ENCODE assay signal across 1 cellular context in genomic region chr7:101814081-101814995, GRCh38.
TF ChIP-seq lines count a peak whose summit lies in the region.

No MANE protein-coding gene starts in this region.

TF ChIP-seq in HepG2, 621 proteins besides CTCF, POLR2A, EP300 and RAD21 (continued from another document):
- TF ChIP-seq ZBTB40 (IDR thresholded peaks at IDR 0.05) (no peak), ZBTB40 (CRISPR knock-in tag; IDR thresholded peaks at IDR 0.05) (no peak), SMAD9 (CRISPR knock-in tag; IDR thresholded peaks at IDR 0.05) (no peak), ZNF782 (CRISPR knock-in tag; IDR thresholded peaks at IDR 0.05; ENCODE audit: borderline replicate concordance) (no peak), KDM5B (CRISPR knock-in tag; IDR thresholded peaks at IDR 0.05; ENCODE audit: borderline replicate concordance) (peak; percentile 50; the same call in 1 of the 2 replicates), ZNF879 (CRISPR knock-in tag; IDR thresholded peaks at IDR 0.05) (no peak), RAD51 (IDR thresholded peaks at IDR 0.05; ENCODE audit: borderline replicate concordance) (no peak), NFE2L1 (CRISPR knock-in tag; IDR thresholded peaks at IDR 0.05; ENCODE audit: borderline replicate concordance) (no peak), YEATS4 (CRISPR knock-in tag; IDR thresholded peaks at IDR 0.05; ENCODE audit: borderline replicate concordance) (peak; percentile 46; the same call in 1 of the 2 replicates), RCOR2 (CRISPR knock-in tag; IDR thresholded peaks at IDR 0.05) (no peak), ZNF253 (CRISPR knock-in tag; IDR thresholded peaks at IDR 0.05; ENCODE audit: borderline replicate concordance) (0 out of 2 replicates have a peak, but pooled peaks have one; percentile 42), ELF1 (CRISPR knock-in tag; IDR thresholded peaks at IDR 0.05) (no peak), ZKSCAN5 (CRISPR knock-in tag; IDR thresholded peaks at IDR 0.05) (no peak), TCF7L2 (IDR thresholded peaks at IDR 0.05; ENCODE audit: low read depth, low read length) (no peak), HOXA9 (CRISPR knock-in tag; IDR thresholded peaks at IDR 0.05; ENCODE audit: borderline replicate concordance) (peak; percentile 79; the same call in 1 of the 2 replicates), NCOA1 (CRISPR knock-in tag; IDR thresholded peaks at IDR 0.05) (no peak), HES4 (CRISPR knock-in tag; IDR thresholded peaks at IDR 0.05; ENCODE audit: borderline replicate concordance) (peak; percentile 54; the same call in 1 of the 2 replicates), ZNF510 (CRISPR knock-in tag; IDR thresholded peaks at IDR 0.05; ENCODE audit: low read depth) (no peak), LCORL (IDR thresholded peaks at IDR 0.05) (no peak), LCORL (CRISPR knock-in tag; IDR thresholded peaks at IDR 0.05) (no peak), NFYC (CRISPR knock-in tag; IDR thresholded peaks at IDR 0.05) (no peak), MLX (CRISPR knock-in tag; IDR thresholded peaks at IDR 0.05) (no peak), ZNF18 (CRISPR knock-in tag; IDR thresholded peaks at IDR 0.05; ENCODE audit: insufficient replicate concordance) (peak; percentile 14), MYC (CRISPR knock-in tag; IDR thresholded peaks at IDR 0.05; ENCODE audit: borderline replicate concordance) (peak; percentile 70), ZSCAN20 (CRISPR knock-in tag; IDR thresholded peaks at IDR 0.05; ENCODE audit: borderline replicate concordance) (peak; percentile 40; the same call in 1 of the 2 replicates), SATB2 (CRISPR knock-in tag; IDR thresholded peaks at IDR 0.05) (no peak), ZNF280B (CRISPR knock-in tag; IDR thresholded peaks at IDR 0.05; ENCODE audit: borderline replicate concordance) (no peak), ATAD3A (CRISPR knock-in tag; IDR thresholded peaks at IDR 0.05) (no peak), PCBP2 (optimal IDR thresholded peaks at IDR 0.05; ENCODE audit: low read depth, low read length, poor library complexity, severe bottlenecking) (no peak), ATRX (CRISPR knock-in tag; IDR thresholded peaks at IDR 0.05; ENCODE audit: borderline replicate concordance) (no peak), ZNF383 (CRISPR knock-in tag; IDR thresholded peaks at IDR 0.05; ENCODE audit: borderline replicate concordance) (no peak), HNF1B (CRISPR knock-in tag; IDR thresholded peaks at IDR 0.05) (no peak), SETDB1 (CRISPR knock-in tag; IDR thresholded peaks at IDR 0.05; ENCODE audit: borderline replicate concordance) (no peak), CHD4 (IDR thresholded peaks at IDR 0.05; ENCODE audit: borderline replicate concordance, low read length) (no peak), HINFP (CRISPR knock-in tag; IDR thresholded peaks at IDR 0.05; ENCODE audit: low read depth) (peak; percentile 55; the same call in 1 of the 2 replicates), SIX1 (CRISPR knock-in tag; IDR thresholded peaks at IDR 0.05; ENCODE audit: borderline replicate concordance) (no peak), ERF (CRISPR knock-in tag; IDR thresholded peaks at IDR 0.05) (no peak; the same call in 1 of the 2 replicates), NR1H2 (CRISPR knock-in tag; IDR thresholded peaks at IDR 0.05; ENCODE audit: borderline replicate concordance, low read depth) (no peak), ZNF564 (CRISPR knock-in tag; IDR thresholded peaks at IDR 0.05) (0 out of 2 replicates have a peak, but pooled peaks have one; percentile 34), ZNF563 (CRISPR knock-in tag; IDR thresholded peaks at IDR 0.05) (peak; percentile 75; the same call in 1 of the 2 replicates), NFATC3 (CRISPR knock-in tag; IDR thresholded peaks at IDR 0.05) (no peak), NFIB (CRISPR knock-in tag; IDR thresholded peaks at IDR 0.05; ENCODE audit: borderline replicate concordance) (no peak), KDM6A (CRISPR knock-in tag; IDR thresholded peaks at IDR 0.05; ENCODE audit: low read depth) (no peak)
